Comparison of ENCODE assay signal across 9 cellular contexts in genomic region chr3:86793786-86794185, GRCh38.
DNase-seq lines count a peak whose midpoint lies in the region; ATAC-seq, FAIRE-seq and TF ChIP-seq lines count a peak whose summit lies in the region.
"Had no signal": no experiment of that assay in that cellular context is flagged by ENCODE, and none has a peak within 500 bp of the region (broad histone marks: within the 10 kb centered on the region; RNA-seq: fewer than 3 reads in every experiment).

No MANE protein-coding gene starts in this region.

- H3K9me3 ChIP-seq in keratinocyte (ENCODE audit: control insufficient read depth, low read depth, low read length), result no peaks in the 10 kb centered on the region
- no peaks in the 10 kb centered on the region for H3K9me3 ChIP-seq in Karpas-422 (ENCODE audit: low read length)

- no peaks in the 10 kb centered on the region for H3K36me3 ChIP-seq in keratinocyte (ENCODE audit: control insufficient read depth in 2 of 2, extremely low read depth in 1 of 2, insufficient read depth in 2 of 2, low read length in 2 of 2)
- no peaks in the 10 kb centered on the region for H3K36me3 ChIP-seq in Karpas-422 (ENCODE audit: insufficient read depth, low read length)

- FAIRE-seq in keratinocyte (lab: Jason Lieb, UNC), result peak; percentile 76

- H3K27ac ChIP-seq in keratinocyte (ENCODE audit: control insufficient read depth, insufficient read depth, low read length) (no peak overlapping the region), Karpas-422 (ENCODE audit: low read length) (no peak overlapping the region)

- no peaks in the 10 kb centered on the region for H3K27me3 ChIP-seq in keratinocyte (ENCODE audit: control insufficient read depth, extremely low read depth, insufficient read depth, low read length)
- no peaks in the 10 kb centered on the region for H3K27me3 ChIP-seq in Karpas-422 (ENCODE audit: low read length)

- no peaks in the 10 kb centered on the region for H3K9me1 ChIP-seq in keratinocyte (ENCODE audit: control insufficient read depth, extremely low read depth, insufficient read depth, low read length)

- no peak for TF ChIP-seq CTCF in brain (conservative IDR thresholded peaks at IDR 0.05)
- TF ChIP-seq CTCF in keratinocyte (optimal IDR thresholded peaks at IDR 0.05 in 1 of 3, IDR thresholded peaks at IDR 0.05 in 1 of 3, conservative IDR thresholded peaks at IDR 0.05 in 1 of 3; ENCODE audit: extremely low read depth in 1 of 3, insufficient read depth in 2 of 3, low read length in 3 of 3), result no peak

- no peak for ATAC-seq in HG02588 (IDR thresholded peaks at IDR 0.05; ENCODE audit: unreplicated experiment)
- ATAC-seq: activated T-cell treated with anti-CD3 and anti-CD28 coated beads, Interleukin-2, amount 50 U/mL, for 72 hours had no signal

- peak; percentile 18 for DNase-seq in HK-2 (ENCODE audit: unreplicated experiment)
- DNase-seq in keratinocyte (ENCODE audit: low read depth, low spot score), result peak; percentile 40
- DNase-seq in stromal cell of bone marrow (ENCODE audit: low read depth), result peak; percentile 89
- no peak for DNase-seq in Karpas-422
- no peak for DNase-seq in activated T-cell treated with anti-CD3 and anti-CD28 coated beads for 4 hours
- no peak for DNase-seq in NCI-H1417 treated with DMSO at 0.1 percent for 48 hours (lab: John Stamatoyannopoulos, UW)
- DNase-seq: activated T-cell treated with anti-CD3 and anti-CD28 coated beads, Interleukin-2, amount 50 U/mL, for 72 hours had no signal

- no peaks in the 10 kb centered on the region for H4K20me1 ChIP-seq in keratinocyte (ENCODE audit: control insufficient read depth, extremely low read depth, insufficient read depth, low read length)
- no peaks in the 10 kb centered on the region for H4K20me1 ChIP-seq in Karpas-422 (ENCODE audit: insufficient read depth, low read depth, low read length)

- H3K4me3 Mint-ChIP-seq in brain, result peak overlapping the region in 2 of 5 experiments; percentile 0 to 4
- H3K4me3 Mint-ChIP-seq: activated T-cell treated with anti-CD3 and anti-CD28 coated beads, Interleukin-2, amount 50 U/mL, for 72 hours had no signal

- no peak overlapping the region for H3K9ac ChIP-seq in keratinocyte (ENCODE audit: control insufficient read depth, extremely low read depth, insufficient read depth, low read length)
- no peak overlapping the region for H3K9ac ChIP-seq in Karpas-422 (ENCODE audit: low read length)

- H3K9me2 ChIP-seq in Karpas-422 (replicated peaks; ENCODE audit: insufficient read depth, low read length), result no peaks in the 10 kb centered on the region

- H3K9me3 Mint-ChIP-seq in brain, result peaks cover 0 to 5% (median 0%) of the 10 kb centered on the region in 5 experiments

- H3K4me3 ChIP-seq in keratinocyte (ENCODE audit: control insufficient read depth in 2 of 3, extremely low read depth in 1 of 3, insufficient read depth in 2 of 3, low read depth in 1 of 3, low read length in 3 of 3), result no peak overlapping the region
- no peak overlapping the region for H3K4me3 ChIP-seq in Karpas-422 (ENCODE audit: low read length)

- no peaks in the 10 kb centered on the region for H3K27me3 Mint-ChIP-seq in brain

- dilution Hi-C loops in keratinocyte (cut with MboI; ENCODE audit: extremely low pct_ligation_motif_present, low sequenced_read_pairs), result no loop called here

- H3K4me2 ChIP-seq in keratinocyte (ENCODE audit: control insufficient read depth, extremely low read depth, insufficient read depth, low read depth, low read length), result peak overlapping the region; percentile 30
- H3K4me2 ChIP-seq in Karpas-422 (ENCODE audit: low read depth, low read length, poor library complexity, severe bottlenecking), result no peak overlapping the region

- peaks cover 10% of the 10 kb centered on the region for H3K4me1 ChIP-seq in keratinocyte (ENCODE audit: control insufficient read depth, extremely low read depth, insufficient read depth, low read length)
- no peaks in the 10 kb centered on the region for H3K4me1 ChIP-seq in Karpas-422 (ENCODE audit: low read length)

- H3K27ac Mint-ChIP-seq in brain, result peak overlapping the region in 3 of 5 experiments; percentile 66 to 84 (median 77)
- H3K27ac Mint-ChIP-seq: activated T-cell treated with anti-CD3 and anti-CD28 coated beads, Interleukin-2, amount 50 U/mL, for 72 hours had no signal

- H2AFZ ChIP-seq in keratinocyte (ENCODE audit: control insufficient read depth, low read length), result peak overlapping the region; percentile 27
- H2AFZ ChIP-seq in Karpas-422 (ENCODE audit: low read length), result no peak overlapping the region

- H3K79me2 ChIP-seq in keratinocyte (ENCODE audit: control insufficient read depth, insufficient read depth, low read length), result no peaks in the 10 kb centered on the region
- no peaks in the 10 kb centered on the region for H3K79me2 ChIP-seq in Karpas-422 (ENCODE audit: low read length)

- H3K36me3 Mint-ChIP-seq in brain, result no peaks in the 10 kb centered on the region

- peaks cover 35% of the 10 kb centered on the region for H3K4me1 Mint-ChIP-seq in brain

Comparison
In these comparisons a context has a peak if more than half of its experiments do, and no peak if none do; other contexts are left out.
1. DNase-seq: peak in HK-2 (single experiment), keratinocyte (single experiment) and stromal cell of bone marrow (single experiment); none in Karpas-422 (single experiment), activated T-cell treated with anti-CD3 and anti-CD28 coated beads for 4 hours (single experiment) and NCI-H1417 treated with DMSO at 0.1 percent for 48 hours (single experiment).